ENCODE assay signal across 4 cellular contexts in the genomic region with DNA sequence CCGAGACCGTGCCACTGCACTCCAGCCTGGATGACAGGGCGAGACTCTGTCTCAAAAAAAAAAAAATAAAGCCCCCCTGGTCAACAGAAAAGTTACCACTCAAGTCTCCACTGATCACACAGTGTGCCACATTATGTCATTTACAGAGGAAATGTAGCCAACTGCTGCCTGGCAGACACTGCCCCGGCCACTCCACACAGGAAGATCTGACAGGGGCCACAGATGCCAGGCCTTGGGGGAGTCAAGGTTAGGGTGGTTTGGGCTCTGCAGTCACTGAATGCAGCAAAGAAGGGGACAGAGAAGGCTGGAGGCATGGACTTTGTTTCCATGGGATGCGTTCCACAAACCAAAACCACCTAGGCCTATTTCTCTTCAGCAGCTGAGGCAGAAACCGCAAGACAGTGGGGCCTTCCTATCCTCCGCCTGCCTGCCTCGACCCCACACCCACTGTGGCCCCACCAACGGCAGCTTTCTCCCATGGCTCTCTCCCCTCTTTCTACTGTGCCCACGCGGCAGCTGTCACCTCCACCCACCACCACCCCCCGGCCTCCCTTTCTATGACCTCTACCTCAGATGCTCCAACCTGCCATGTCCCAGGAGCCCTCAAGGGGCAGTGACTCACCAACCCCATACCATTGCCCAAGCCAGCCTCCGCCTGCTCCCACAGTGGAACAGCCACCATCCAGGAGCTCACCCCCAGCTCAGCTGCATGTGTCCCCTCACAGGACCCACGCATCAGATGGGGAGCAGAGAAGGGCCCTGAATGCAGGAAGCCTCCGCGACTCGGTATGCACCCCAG.
TF ChIP-seq lines count a peak whose summit lies in the region.

No MANE protein-coding gene starts in this region.

TF ChIP-seq in SK-N-SH treated with all-trans-retinoic acid at 6 μM for 48 hours, 23 proteins besides CTCF, POLR2A, EP300 and RAD21:
- TF ChIP-seq ZNF565 (CRISPR knock-in tag; conservative IDR thresholded peaks at IDR 0.05; ENCODE audit: low read depth): no peak
- TF ChIP-seq, protein P1, sequence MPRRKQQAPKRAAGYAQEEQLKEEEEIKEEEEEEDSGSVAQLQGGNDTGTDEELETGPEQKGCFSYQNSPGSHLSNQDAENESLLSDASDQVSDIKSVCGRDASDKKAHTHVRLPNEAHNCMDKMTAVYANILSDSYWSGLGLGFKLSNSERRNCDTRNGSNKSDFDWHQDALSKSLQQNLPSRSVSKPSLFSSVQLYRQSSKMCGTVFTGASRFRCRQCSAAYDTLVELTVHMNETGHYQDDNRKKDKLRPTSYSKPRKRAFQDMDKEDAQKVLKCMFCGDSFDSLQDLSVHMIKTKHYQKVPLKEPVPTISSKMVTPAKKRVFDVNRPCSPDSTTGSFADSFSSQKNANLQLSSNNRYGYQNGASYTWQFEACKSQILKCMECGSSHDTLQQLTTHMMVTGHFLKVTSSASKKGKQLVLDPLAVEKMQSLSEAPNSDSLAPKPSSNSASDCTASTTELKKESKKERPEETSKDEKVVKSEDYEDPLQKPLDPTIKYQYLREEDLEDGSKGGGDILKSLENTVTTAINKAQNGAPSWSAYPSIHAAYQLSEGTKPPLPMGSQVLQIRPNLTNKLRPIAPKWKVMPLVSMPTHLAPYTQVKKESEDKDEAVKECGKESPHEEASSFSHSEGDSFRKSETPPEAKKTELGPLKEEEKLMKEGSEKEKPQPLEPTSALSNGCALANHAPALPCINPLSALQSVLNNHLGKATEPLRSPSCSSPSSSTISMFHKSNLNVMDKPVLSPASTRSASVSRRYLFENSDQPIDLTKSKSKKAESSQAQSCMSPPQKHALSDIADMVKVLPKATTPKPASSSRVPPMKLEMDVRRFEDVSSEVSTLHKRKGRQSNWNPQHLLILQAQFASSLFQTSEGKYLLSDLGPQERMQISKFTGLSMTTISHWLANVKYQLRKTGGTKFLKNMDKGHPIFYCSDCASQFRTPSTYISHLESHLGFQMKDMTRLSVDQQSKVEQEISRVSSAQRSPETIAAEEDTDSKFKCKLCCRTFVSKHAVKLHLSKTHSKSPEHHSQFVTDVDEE (CRISPR knock-in tag; IDR thresholded peaks at IDR 0.05): no peak
- TF ChIP-seq SNAI2 (CRISPR knock-in tag; IDR thresholded peaks at IDR 0.05): no peak
- TF ChIP-seq ZNF70 (CRISPR knock-in tag; IDR thresholded peaks at IDR 0.05): 0 out of 2 replicates have a peak, but pooled peaks have one; percentile 41
- no peak for TF ChIP-seq ARNTL (CRISPR knock-in tag; IDR thresholded peaks at IDR 0.05; ENCODE audit: borderline replicate concordance, low read depth)

TF ChIP-seq in SK-N-SH, 30 proteins besides CTCF, POLR2A, EP300 and RAD21 (continues in another document):
- no peak for TF ChIP-seq RCOR1 (IDR thresholded peaks at IDR 0.05; ENCODE audit: low read length)
- TF ChIP-seq YY1 (IDR thresholded peaks at IDR 0.05; ENCODE audit: low read depth): no peak
- TF ChIP-seq, protein P2, sequence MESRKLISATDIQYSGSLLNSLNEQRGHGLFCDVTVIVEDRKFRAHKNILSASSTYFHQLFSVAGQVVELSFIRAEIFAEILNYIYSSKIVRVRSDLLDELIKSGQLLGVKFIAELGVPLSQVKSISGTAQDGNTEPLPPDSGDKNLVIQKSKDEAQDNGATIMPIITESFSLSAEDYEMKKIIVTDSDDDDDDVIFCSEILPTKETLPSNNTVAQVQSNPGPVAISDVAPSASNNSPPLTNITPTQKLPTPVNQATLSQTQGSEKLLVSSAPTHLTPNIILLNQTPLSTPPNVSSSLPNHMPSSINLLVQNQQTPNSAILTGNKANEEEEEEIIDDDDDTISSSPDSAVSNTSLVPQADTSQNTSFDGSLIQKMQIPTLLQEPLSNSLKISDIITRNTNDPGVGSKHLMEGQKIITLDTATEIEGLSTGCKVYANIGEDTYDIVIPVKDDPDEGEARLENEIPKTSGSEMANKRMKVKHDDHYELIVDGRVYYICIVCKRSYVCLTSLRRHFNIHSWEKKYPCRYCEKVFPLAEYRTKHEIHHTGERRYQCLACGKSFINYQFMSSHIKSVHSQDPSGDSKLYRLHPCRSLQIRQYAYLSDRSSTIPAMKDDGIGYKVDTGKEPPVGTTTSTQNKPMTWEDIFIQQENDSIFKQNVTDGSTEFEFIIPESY (IDR thresholded peaks at IDR 0.05; ENCODE audit: borderline replicate concordance, low read depth): no peak
- TF ChIP-seq FOXJ3 (CRISPR knock-in tag; IDR thresholded peaks at IDR 0.05): no peak
- no peak for TF ChIP-seq MEF2A (IDR thresholded peaks at IDR 0.05; ENCODE audit: borderline replicate concordance, low read depth)
- no peak for TF ChIP-seq FOSL2 (IDR thresholded peaks at IDR 0.05; ENCODE audit: borderline replicate concordance, low read depth)
- TF ChIP-seq, protein P3, sequence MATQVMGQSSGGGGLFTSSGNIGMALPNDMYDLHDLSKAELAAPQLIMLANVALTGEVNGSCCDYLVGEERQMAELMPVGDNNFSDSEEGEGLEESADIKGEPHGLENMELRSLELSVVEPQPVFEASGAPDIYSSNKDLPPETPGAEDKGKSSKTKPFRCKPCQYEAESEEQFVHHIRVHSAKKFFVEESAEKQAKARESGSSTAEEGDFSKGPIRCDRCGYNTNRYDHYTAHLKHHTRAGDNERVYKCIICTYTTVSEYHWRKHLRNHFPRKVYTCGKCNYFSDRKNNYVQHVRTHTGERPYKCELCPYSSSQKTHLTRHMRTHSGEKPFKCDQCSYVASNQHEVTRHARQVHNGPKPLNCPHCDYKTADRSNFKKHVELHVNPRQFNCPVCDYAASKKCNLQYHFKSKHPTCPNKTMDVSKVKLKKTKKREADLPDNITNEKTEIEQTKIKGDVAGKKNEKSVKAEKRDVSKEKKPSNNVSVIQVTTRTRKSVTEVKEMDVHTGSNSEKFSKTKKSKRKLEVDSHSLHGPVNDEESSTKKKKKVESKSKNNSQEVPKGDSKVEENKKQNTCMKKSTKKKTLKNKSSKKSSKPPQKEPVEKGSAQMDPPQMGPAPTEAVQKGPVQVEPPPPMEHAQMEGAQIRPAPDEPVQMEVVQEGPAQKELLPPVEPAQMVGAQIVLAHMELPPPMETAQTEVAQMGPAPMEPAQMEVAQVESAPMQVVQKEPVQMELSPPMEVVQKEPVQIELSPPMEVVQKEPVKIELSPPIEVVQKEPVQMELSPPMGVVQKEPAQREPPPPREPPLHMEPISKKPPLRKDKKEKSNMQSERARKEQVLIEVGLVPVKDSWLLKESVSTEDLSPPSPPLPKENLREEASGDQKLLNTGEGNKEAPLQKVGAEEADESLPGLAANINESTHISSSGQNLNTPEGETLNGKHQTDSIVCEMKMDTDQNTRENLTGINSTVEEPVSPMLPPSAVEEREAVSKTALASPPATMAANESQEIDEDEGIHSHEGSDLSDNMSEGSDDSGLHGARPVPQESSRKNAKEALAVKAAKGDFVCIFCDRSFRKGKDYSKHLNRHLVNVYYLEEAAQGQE (IDR thresholded peaks at IDR 0.05; ENCODE audit: low read depth, low read length): no peak
- TF ChIP-seq NRF1 (IDR thresholded peaks at IDR 0.05; ENCODE audit: low read depth, low read length): no peak
- no peak for TF ChIP-seq FOXM1 (IDR thresholded peaks at IDR 0.05; ENCODE audit: low read depth)
- no peak for TF ChIP-seq SIN3A (IDR thresholded peaks at IDR 0.05; ENCODE audit: borderline replicate concordance, low read depth, low read length)
- no peak for TF ChIP-seq RFX5 (IDR thresholded peaks at IDR 0.05; ENCODE audit: low read length)

TF ChIP-seq in HCT116, 20 proteins besides CTCF, POLR2A, EP300 and RAD21 (continues in another document):
- TF ChIP-seq JUND (IDR thresholded peaks at IDR 0.05) (no peak), EZH2 (IDR thresholded peaks at IDR 0.05) (no peak), SP1 (IDR thresholded peaks at IDR 0.05; ENCODE audit: low read depth) (no peak), POLR2AphosphoS5 (IDR thresholded peaks at IDR 0.05; ENCODE audit: low read depth, low read length) (no peak), ZNF274 (IDR thresholded peaks at IDR 0.05; ENCODE audit: low read depth, low read length) (no peak), TCF7L2 (IDR thresholded peaks at IDR 0.05; ENCODE audit: borderline replicate concordance, extremely low read depth, insufficient read depth, insufficient read length) (no peak)
- TF ChIP-seq, protein P2 (IDR thresholded peaks at IDR 0.05; ENCODE audit: extremely low read depth, insufficient replicate concordance, low read length): no peak
- TF ChIP-seq, protein P4, sequence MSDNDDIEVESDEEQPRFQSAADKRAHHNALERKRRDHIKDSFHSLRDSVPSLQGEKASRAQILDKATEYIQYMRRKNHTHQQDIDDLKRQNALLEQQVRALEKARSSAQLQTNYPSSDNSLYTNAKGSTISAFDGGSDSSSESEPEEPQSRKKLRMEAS (IDR thresholded peaks at IDR 0.05): no peak
- TF ChIP-seq, protein P3 (IDR thresholded peaks at IDR 0.05; ENCODE audit: low read depth): no peak

TF ChIP-seq in H1, 55 proteins besides CTCF, POLR2A, EP300 and RAD21:
- TF ChIP-seq RXRA (IDR thresholded peaks at IDR 0.05; ENCODE audit: insufficient read depth, low read depth, low read length) (no peak), TAF1 (IDR thresholded peaks at IDR 0.05; ENCODE audit: low read depth, low read length) (no peak), SRF (IDR thresholded peaks at IDR 0.05; ENCODE audit: low read depth, low read length) (no peak), POU5F1 (IDR thresholded peaks at IDR 0.05; ENCODE audit: low read depth, low read length) (no peak)
- TF ChIP-seq, protein P5, sequence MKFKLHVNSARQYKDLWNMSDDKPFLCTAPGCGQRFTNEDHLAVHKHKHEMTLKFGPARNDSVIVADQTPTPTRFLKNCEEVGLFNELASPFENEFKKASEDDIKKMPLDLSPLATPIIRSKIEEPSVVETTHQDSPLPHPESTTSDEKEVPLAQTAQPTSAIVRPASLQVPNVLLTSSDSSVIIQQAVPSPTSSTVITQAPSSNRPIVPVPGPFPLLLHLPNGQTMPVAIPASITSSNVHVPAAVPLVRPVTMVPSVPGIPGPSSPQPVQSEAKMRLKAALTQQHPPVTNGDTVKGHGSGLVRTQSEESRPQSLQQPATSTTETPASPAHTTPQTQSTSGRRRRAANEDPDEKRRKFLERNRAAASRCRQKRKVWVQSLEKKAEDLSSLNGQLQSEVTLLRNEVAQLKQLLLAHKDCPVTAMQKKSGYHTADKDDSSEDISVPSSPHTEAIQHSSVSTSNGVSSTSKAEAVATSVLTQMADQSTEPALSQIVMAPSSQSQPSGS (IDR thresholded peaks at IDR 0.05; ENCODE audit: low read length): no peak
